Comparison of ENCODE assay signal across 8 cellular contexts in genomic region chr16:28878083-28878926, GRCh38. TPM values are rescaled to one million over a fixed set of nuclear protein-coding genes. Genes with fewer than 3 reads are reported as not detected.
A peak's percentile ranks its signal among the peaks of the same experiment; 100 is the strongest.
DNase-seq lines count a peak whose midpoint lies in the region; ATAC-seq and TF ChIP-seq lines count a peak whose summit lies in the region.

Gene ATP2A1, plus strand, starts transcription at chr16:28878488. Its CDS starts 184 bp downstream, at chr16:28878672.

- no peaks in the 10 kb centered on the region for H3K36me3 ChIP-seq in endocrine pancreas (ENCODE audit: control insufficient read depth, insufficient read depth, low read length)

- no peak for ATAC-seq in HG03025 (IDR thresholded peaks at IDR 0.05; ENCODE audit: low FRiP score, unreplicated experiment)
- ATAC-seq in GM19463 (IDR thresholded peaks at IDR 0.05; ENCODE audit: unreplicated experiment), result no peak
- ATAC-seq in GM18502 (IDR thresholded peaks at IDR 0.05; ENCODE audit: poor library complexity, unreplicated experiment), result no peak
- ATAC-seq in HG02970 (IDR thresholded peaks at IDR 0.05; ENCODE audit: low FRiP score, unreplicated experiment), result no peak

- no peak for TF ChIP-seq CTCF in C4-2B (conservative IDR thresholded peaks at IDR 0.05)
- no peak for TF ChIP-seq CTCF in NB4 (IDR thresholded peaks at IDR 0.05; ENCODE audit: low read depth, low read length)
- no peak for TF ChIP-seq CTCF in neural crest cell (conservative IDR thresholded peaks at IDR 0.05)

- H3K4me1 Mint-ChIP-seq in neural crest cell, result peaks cover 36% of the 10 kb centered on the region

- no peaks in the 10 kb centered on the region for H3K9me3 Mint-ChIP-seq in neural crest cell

- H3K9ac ChIP-seq in endocrine pancreas (ENCODE audit: control insufficient read depth, insufficient read depth, low read length), result peak within 1 kb of the TSS; percentile 55

- no peaks in the 10 kb centered on the region for H3K4me1 ChIP-seq in endocrine pancreas (ENCODE audit: control insufficient read depth, insufficient read depth, low read length)

- H3K27me3 Mint-ChIP-seq in neural crest cell (ENCODE audit: low read depth), result peaks cover 5% of the 10 kb centered on the region

- no peaks in the 10 kb centered on the region for H3K36me3 Mint-ChIP-seq in neural crest cell (ENCODE audit: low read depth)

- peak within 1 kb of the TSS; percentile 62 for H3K4me3 ChIP-seq in NB4 (ENCODE audit: low read depth, low read length)
- no peak within 1 kb of the TSS for H3K4me3 ChIP-seq in endocrine pancreas (ENCODE audit: control insufficient read depth, insufficient read depth, low read length)

- H3K4me3 Mint-ChIP-seq in neural crest cell, result peak within 1 kb of the TSS; percentile 90

- peaks cover 5% of the 10 kb centered on the region for H3K27me3 ChIP-seq in endocrine pancreas (ENCODE audit: control insufficient read depth, insufficient read depth, low read length)

- no peaks in the 10 kb centered on the region for H3K9me3 ChIP-seq in endocrine pancreas (ENCODE audit: control insufficient read depth, low read length)

- no peak for TF ChIP-seq POLR2A in NB4 (IDR thresholded peaks at IDR 0.05; ENCODE audit: extremely low read depth, insufficient read length)

- H3K27ac ChIP-seq in C4-2B, result peak within 1 kb of the TSS; percentile 66

- DNase-seq in NB4 (ENCODE audit: low read depth) (no peak), neural crest cell (ENCODE audit: low read depth, low spot score) (no peak)

- peak within 1 kb of the TSS; percentile 81 for H3K27ac Mint-ChIP-seq in neural crest cell (ENCODE audit: unreplicated experiment)

RNA-seq across cellular contexts. Expression of gene ATP2A1, which starts in this region (rescaled TPM):
- 3.1 and 3.3 TPM in 2 replicates for total RNA-seq in neural crest cell
